8 cellular contexts compared by ENCODE assay signal in genomic region chr6:28747631-28748157, GRCh38.
DNase-seq lines count a peak whose midpoint lies in the region; ATAC-seq and TF ChIP-seq lines count a peak whose summit lies in the region.

No MANE protein-coding gene starts in this region.

- no peaks in the 10 kb centered on the region for H4K20me1 ChIP-seq in osteoblast (ENCODE audit: insufficient read depth, low read length)

- no peak overlapping the region for H2AFZ ChIP-seq in osteoblast (ENCODE audit: low read length)

- TF ChIP-seq CTCF in HEK293 (tag by site-specific recombination; IDR thresholded peaks at IDR 0.05) (no peak), fibroblast of pulmonary artery (IDR thresholded peaks at IDR 0.05; ENCODE audit: low read length, missing control alignments) (no peak), osteoblast (IDR thresholded peaks at IDR 0.05; ENCODE audit: extremely low read depth, low read depth, low read length) (no peak)

- DNase-seq in AG08395 (ENCODE audit: low spot score): peak; percentile 7
- peak; percentile 93 for DNase-seq in RKO (ENCODE audit: low spot score)
- DNase-seq in fibroblast of pulmonary artery (ENCODE audit: low read depth): peak; percentile 63
- no peak for DNase-seq in posterior vena cava (ENCODE audit: low spot score)
- no peak for DNase-seq in osteoblast (ENCODE audit: insufficient read length, low spot score, missing footprints)
- no peak for DNase-seq in cortex of kidney (lab: John Stamatoyannopoulos, UW)

- no peak overlapping the region for H3K4me2 ChIP-seq in osteoblast (ENCODE audit: insufficient read depth, low read length)

- H3K79me2 ChIP-seq in osteoblast (ENCODE audit: insufficient read depth, low read length): no peaks in the 10 kb centered on the region

- H3K9me3 ChIP-seq in HEK293 (ENCODE audit: control insufficient read depth, insufficient read depth, low read depth, low read length) (no peaks in the 10 kb centered on the region), osteoblast (ENCODE audit: low read depth, low read length) (no peaks in the 10 kb centered on the region)

- CTCF ChIA-PET in HEK293 (lab: Yijun Ruan, JAX): interaction anchor here (1.1 to 1.5 kb wide), 2 partner anchors 19 to 22 kb away, joined by 3 to 4 read pairs; no protein-coding TSS in a partner anchor

- intact Hi-C loops in posterior vena cava (cut with DNase I): no loop called here

- H3K4me3 ChIP-seq in HEK293 (ENCODE audit: low read depth, low read length) (peak overlapping the region; percentile 53), fibroblast of pulmonary artery (replicated peaks; ENCODE audit: low read depth, low read length) (peak overlapping the region; percentile 2), osteoblast (ENCODE audit: insufficient read depth, low read length) (no peak overlapping the region)

- no peak for ATAC-seq in GM18502 (IDR thresholded peaks at IDR 0.05; ENCODE audit: poor library complexity, unreplicated experiment)

- H3K4me1 ChIP-seq in HEK293 (ENCODE audit: control insufficient read depth, insufficient read depth, low read length) (no peaks in the 10 kb centered on the region), osteoblast (ENCODE audit: insufficient read depth, low read length) (no peaks in the 10 kb centered on the region)

- no peaks in the 10 kb centered on the region for H3K27me3 ChIP-seq in osteoblast (ENCODE audit: insufficient read depth, low read length)

- H3K36me3 ChIP-seq in HEK293 (ENCODE audit: control insufficient read depth in 2 of 2, insufficient read depth in 1 of 2, low read length in 2 of 2) (no peaks in the 10 kb centered on the region), osteoblast (ENCODE audit: insufficient read depth, low read length) (no peaks in the 10 kb centered on the region)

- POLR2A ChIA-PET in HEK293 (lab: Yijun Ruan, JAX): interaction anchor here (0.6 to 1.5 kb wide), 11 partner anchors 8 to 909 kb away, joined by 3 to 21 read pairs (median 3); a partner anchor contains a TSS

- H3K27ac ChIP-seq in HEK293 (ENCODE audit: extremely low read depth, low read depth, low read length): no peak overlapping the region
- H3K27ac ChIP-seq in osteoblast (ENCODE audit: low read depth, low read length): no peak overlapping the region

TF ChIP-seq in HEK293, 187 proteins besides CTCF, POLR2A, EP300 and RAD21 (continues in another document):
- no peak for TF ChIP-seq ZNF354C (tag by site-specific recombination; IDR thresholded peaks at IDR 0.05; ENCODE audit: borderline replicate concordance, low read depth)
- no peak for TF ChIP-seq ZNF211 (tag by site-specific recombination; IDR thresholded peaks at IDR 0.05; ENCODE audit: low read depth)
- TF ChIP-seq ZSCAN30 (tag by site-specific recombination; IDR thresholded peaks at IDR 0.05): peak; percentile 80
- peak; percentile 48; the same call in 1 of the 2 replicates for TF ChIP-seq ZNF623 (tag by site-specific recombination; IDR thresholded peaks at IDR 0.05)
- TF ChIP-seq ZBTB11 (tag by site-specific recombination; conservative IDR thresholded peaks at IDR 0.05; ENCODE audit: low read depth): no peak
- TF ChIP-seq OVOL3 (tag by site-specific recombination; IDR thresholded peaks at IDR 0.05): no peak
- TF ChIP-seq GLIS1 (tag by site-specific recombination; IDR thresholded peaks at IDR 0.05): no peak
- TF ChIP-seq ZNF747 (tag by site-specific recombination; IDR thresholded peaks at IDR 0.05): no peak
- peak; percentile 81; the same call in 1 of the 2 replicates for TF ChIP-seq TRIM28 (IDR thresholded peaks at IDR 0.05; ENCODE audit: borderline replicate concordance, low read length)
- no peak for TF ChIP-seq ZNF843 (tag by site-specific recombination; IDR thresholded peaks at IDR 0.05)
- peak; percentile 98 for TF ChIP-seq ZBTB6 (tag by site-specific recombination; IDR thresholded peaks at IDR 0.05)
- TF ChIP-seq ZFHX2 (tag by site-specific recombination; conservative IDR thresholded peaks at IDR 0.05): peak; percentile 67
- no peak for TF ChIP-seq ZNF776 (tag by site-specific recombination; IDR thresholded peaks at IDR 0.05; ENCODE audit: borderline replicate concordance)
- no peak for TF ChIP-seq ZNF514 (tag by site-specific recombination; IDR thresholded peaks at IDR 0.05)
- no peak for TF ChIP-seq ZSCAN18 (tag by site-specific recombination; IDR thresholded peaks at IDR 0.05)
- TF ChIP-seq ZNF76 (tag by site-specific recombination; IDR thresholded peaks at IDR 0.05; ENCODE audit: borderline replicate concordance, low read depth): peak; percentile 36; the same call in 1 of the 2 replicates
- no peak for TF ChIP-seq ZNF518A (tag by site-specific recombination; conservative IDR thresholded peaks at IDR 0.05; ENCODE audit: low read depth)

Comparison
In these comparisons a context has a peak if more than half of its experiments do, and no peak if none do; other contexts are left out.
1. DNase-seq: peak in AG08395 (single experiment), RKO (single experiment) and fibroblast of pulmonary artery (single experiment); none in posterior vena cava (single experiment), osteoblast (single experiment) and cortex of kidney (single experiment).